8 cellular contexts compared by ENCODE assay signal in genomic region chr10:35451103-35452016, GRCh38.
DNase-seq lines count a peak whose midpoint lies in the region; ATAC-seq, FAIRE-seq and TF ChIP-seq lines count a peak whose summit lies in the region.

No MANE protein-coding gene starts in this region.

- no TSS peak for BruUV-seq in K562 (replicated peaks; lab: Mats Ljungman, UMichigan)

- FAIRE-seq in K562 (lab: Jason Lieb, UNC): peak; percentile 75

- peak; percentile 97 for ATAC-seq in GM19438 (IDR thresholded peaks at IDR 0.05; ENCODE audit: low read depth, unreplicated experiment)
- peak; percentile 97 for ATAC-seq in HG03432 (IDR thresholded peaks at IDR 0.05; ENCODE audit: unreplicated experiment)
- ATAC-seq in K562: peak; percentile 61
- ATAC-seq in SK-N-SH treated with all-trans-retinoic acid at 6 μM for 48 hours: no peak

- no peak for TF ChIP-seq POLR2A in K562 (conservative IDR thresholded peaks at IDR 0.05)
- no peak for TF ChIP-seq POLR2A in ovary (IDR thresholded peaks at IDR 0.05)

- H3K9ac ChIP-seq in K562 (ENCODE audit: insufficient read depth in 1 of 2, low read depth in 2 of 2, low read length in 2 of 2): peak overlapping the region; percentile 43 to 86

- H3K4me1 ChIP-seq in K562 (replicated peaks in 1 of 2; ENCODE audit: control insufficient read depth in 2 of 2, insufficient read depth in 2 of 2, low read length in 2 of 2): peaks cover 36 to 63% of the 10 kb centered on the region in 2 experiments
- peaks cover 44% of the 10 kb centered on the region for H3K4me1 ChIP-seq in ovary (ENCODE audit: insufficient read depth)

- peaks cover 97% of the 10 kb centered on the region for H3K79me2 ChIP-seq in K562 (ENCODE audit: control insufficient read depth, insufficient read depth, low read length)

- H3K27ac ChIP-seq in AG04450 (ENCODE audit: low read depth, low read length) (peak overlapping the region; percentile 62), K562 (ENCODE audit: extremely low read depth, low read depth, low read length) (peak overlapping the region; percentile 65), ovary (peak overlapping the region; percentile 15 to 18)

- no peak for TF ChIP-seq RAD21 in K562 (CRISPR knock-in tag; conservative IDR thresholded peaks at IDR 0.05 in 1 of 2, IDR thresholded peaks at IDR 0.05 in 1 of 2)

- H4K20me1 ChIP-seq in K562 (replicated peaks; ENCODE audit: control insufficient read depth, insufficient read depth, low read length): peaks cover 35% of the 10 kb centered on the region

- DNase-seq in AG04450 (ENCODE audit: low read depth, low spot score) (no peak), K562 (ENCODE audit: extremely low read depth in 1 of 4, low spot score in 3 of 4) (peak in 2 of 4 experiments; percentile 43 to 48), ovary (no peak), NCI-H510A treated with DMSO at 0.1 percent for 48 hours (lab: John Stamatoyannopoulos, UW) (no peak), NCI-H1694 treated with DMSO at 0.1 percent for 48 hours (lab: John Stamatoyannopoulos, UW) (no peak)

- intact Hi-C loops in K562 (cut with micrococcal nuclease): loop anchor here (5.0 kb wide), 1 partner anchor 59 kb away; no protein-coding TSS in a partner anchor
- intact Hi-C loops in ovary (cut with DNase I): no loop called here

- in situ Hi-C loops in K562 (cut with MboI): no loop called here

- no peak overlapping the region for H2AFZ ChIP-seq in K562 (ENCODE audit: low read depth, low read length)

- H3K27me3 ChIP-seq in AG04450 (ENCODE audit: control insufficient read depth, insufficient read depth, low read length) (no peaks in the 10 kb centered on the region), K562 (ENCODE audit: control insufficient read depth in 2 of 2, insufficient read depth in 2 of 2, low read length in 2 of 2) (no peaks in the 10 kb centered on the region), ovary (no peaks in the 10 kb centered on the region)

- peak overlapping the region; percentile 54; the same call in 1 of the 2 replicates for H3K4me2 ChIP-seq in K562 (ENCODE audit: insufficient read depth, low read length)

- peaks cover 6% of the 10 kb centered on the region for H3K9me1 ChIP-seq in K562 (ENCODE audit: control insufficient read depth, insufficient read depth, low read length)

- 49% methylated on average over 7 of the region's 8 CpGs for WGBS in K562 (ENCODE audit: insufficient coverage, low coverage, missing lambda C conversion rate)
- WGBS in ovary, 3 donors: 72 to 79% (median 75%) methylated on average over 8 of the region's 8 CpGs

- no peak for TF ChIP-seq EP300 in K562 (IDR thresholded peaks at IDR 0.05; ENCODE audit: low read length)
- no peak for TF ChIP-seq EP300 in ovary (IDR thresholded peaks at IDR 0.05)

- POLR2A ChIA-PET in AG04450 (lab: Yijun Ruan, JAX): interaction anchor here (0.6 kb wide), 1 partner anchor 247 kb away, joined by 10 read pairs; no protein-coding TSS in a partner anchor
- POLR2A ChIA-PET in K562 (lab: Yijun Ruan, JAX): interaction anchor here (0.7 to 1.5 kb wide), 2 partner anchors 10 to 72 kb away, joined by 4 to 11 read pairs; no protein-coding TSS in a partner anchor

- H3K36me3 ChIP-seq in K562 (ENCODE audit: control insufficient read depth, insufficient read depth, low read length) (no peaks in the 10 kb centered on the region; the same call in 2 of the 3 replicates), ovary (no peaks in the 10 kb centered on the region)

- CTCF ChIA-PET in AG04450 (lab: Charles Lee): interaction anchor here (1.9 kb wide), 1 partner anchor 13 kb away, joined by 4 read pairs; no protein-coding TSS in a partner anchor
- CTCF ChIA-PET in K562 (lab: Yijun Ruan, JAX; ENCODE audit: low intra/inter-chr PET ratio): no interaction called here

- H3K9me3 ChIP-seq in AG04450 (ENCODE audit: control insufficient read depth, insufficient read depth, low read length): no peaks in the 10 kb centered on the region
- H3K9me3 ChIP-seq in K562 (replicated peaks; ENCODE audit: control insufficient read depth, insufficient read depth, low read depth, low read length): no peaks in the 10 kb centered on the region
- H3K9me3 ChIP-seq in ovary: no peaks in the 10 kb centered on the region

- H3K4me3 ChIP-seq in AG04450 (ENCODE audit: low read depth, low read length) (no peak overlapping the region), K562 (no peak overlapping the region), ovary (no peak overlapping the region)

- TF ChIP-seq CTCF in AG04450 (IDR thresholded peaks at IDR 0.05; ENCODE audit: low read depth, low read length) (no peak), K562 (IDR thresholded peaks at IDR 0.05 in 2 of 3, conservative IDR thresholded peaks at IDR 0.05 in 1 of 3; ENCODE audit: insufficient read depth in 2 of 3, low read depth in 1 of 3, low read length in 3 of 3) (no peak), ovary (IDR thresholded peaks at IDR 0.05) (no peak)

TF ChIP-seq in K562, 482 proteins besides CTCF, POLR2A, EP300 and RAD21 (continues in another document):
- TF ChIP-seq DPF2 (IDR thresholded peaks at IDR 0.05) (peak; percentile 59), ERF (CRISPR knock-in tag; IDR thresholded peaks at IDR 0.05) (no peak), ZFP1 (CRISPR knock-in tag; IDR thresholded peaks at IDR 0.05) (no peak), JUND (IDR thresholded peaks at IDR 0.05; ENCODE audit: borderline replicate concordance, low read depth, low read length) (no peak), JUND (tag; IDR thresholded peaks at IDR 0.05; ENCODE audit: borderline replicate concordance, low read depth, low read length) (peak; percentile 30; the same call in 1 of the 3 replicates)

TF ChIP-seq in SK-N-SH treated with all-trans-retinoic acid at 6 μM for 48 hours, 23 proteins besides CTCF, POLR2A, EP300 and RAD21:
- TF ChIP-seq GLIS3 (CRISPR knock-in tag; IDR thresholded peaks at IDR 0.05): no peak
- no peak for TF ChIP-seq CSDC2 (CRISPR knock-in tag; IDR thresholded peaks at IDR 0.05)
- no peak for TF ChIP-seq ZFP3 (CRISPR knock-in tag; IDR thresholded peaks at IDR 0.05)
- no peak for TF ChIP-seq PPARA (CRISPR knock-in tag; IDR thresholded peaks at IDR 0.05; ENCODE audit: borderline replicate concordance)
- no peak for TF ChIP-seq CREB5 (CRISPR knock-in tag; IDR thresholded peaks at IDR 0.05; ENCODE audit: low read depth)
- TF ChIP-seq POU6F1 (CRISPR knock-in tag; IDR thresholded peaks at IDR 0.05; ENCODE audit: borderline replicate concordance, low read depth): no peak
- TF ChIP-seq ZFP30 (CRISPR knock-in tag; IDR thresholded peaks at IDR 0.05): no peak
- no peak for TF ChIP-seq OSR1 (CRISPR knock-in tag; IDR thresholded peaks at IDR 0.05)
- TF ChIP-seq TOX (CRISPR knock-in tag; IDR thresholded peaks at IDR 0.05; ENCODE audit: borderline replicate concordance): no peak
- no peak for TF ChIP-seq ZNF565 (CRISPR knock-in tag; conservative IDR thresholded peaks at IDR 0.05; ENCODE audit: low read depth)
- TF ChIP-seq, protein P1, sequence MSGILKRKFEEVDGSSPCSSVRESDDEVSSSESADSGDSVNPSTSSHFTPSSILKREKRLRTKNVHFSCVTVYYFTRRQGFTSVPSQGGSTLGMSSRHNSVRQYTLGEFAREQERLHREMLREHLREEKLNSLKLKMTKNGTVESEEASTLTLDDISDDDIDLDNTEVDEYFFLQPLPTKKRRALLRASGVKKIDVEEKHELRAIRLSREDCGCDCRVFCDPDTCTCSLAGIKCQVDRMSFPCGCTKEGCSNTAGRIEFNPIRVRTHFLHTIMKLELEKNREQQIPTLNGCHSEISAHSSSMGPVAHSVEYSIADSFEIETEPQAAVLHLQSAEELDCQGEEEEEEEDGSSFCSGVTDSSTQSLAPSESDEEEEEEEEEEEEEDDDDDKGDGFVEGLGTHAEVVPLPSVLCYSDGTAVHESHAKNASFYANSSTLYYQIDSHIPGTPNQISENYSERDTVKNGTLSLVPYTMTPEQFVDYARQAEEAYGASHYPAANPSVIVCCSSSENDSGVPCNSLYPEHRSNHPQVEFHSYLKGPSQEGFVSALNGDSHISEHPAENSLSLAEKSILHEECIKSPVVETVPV (CRISPR knock-in tag; IDR thresholded peaks at IDR 0.05): no peak
- no peak for TF ChIP-seq ESRRG (CRISPR knock-in tag; IDR thresholded peaks at IDR 0.05)
- no peak for TF ChIP-seq ZNF70 (CRISPR knock-in tag; IDR thresholded peaks at IDR 0.05)
- no peak for TF ChIP-seq TCF4 (CRISPR knock-in tag; IDR thresholded peaks at IDR 0.05; ENCODE audit: borderline replicate concordance)
- TF ChIP-seq ARNTL (CRISPR knock-in tag; IDR thresholded peaks at IDR 0.05; ENCODE audit: borderline replicate concordance, low read depth): no peak
- no peak for TF ChIP-seq ZC3H10 (CRISPR knock-in tag; IDR thresholded peaks at IDR 0.05)
- TF ChIP-seq BACH2 (CRISPR knock-in tag; IDR thresholded peaks at IDR 0.05; ENCODE audit: borderline replicate concordance): no peak
